In the genomic region with DNA sequence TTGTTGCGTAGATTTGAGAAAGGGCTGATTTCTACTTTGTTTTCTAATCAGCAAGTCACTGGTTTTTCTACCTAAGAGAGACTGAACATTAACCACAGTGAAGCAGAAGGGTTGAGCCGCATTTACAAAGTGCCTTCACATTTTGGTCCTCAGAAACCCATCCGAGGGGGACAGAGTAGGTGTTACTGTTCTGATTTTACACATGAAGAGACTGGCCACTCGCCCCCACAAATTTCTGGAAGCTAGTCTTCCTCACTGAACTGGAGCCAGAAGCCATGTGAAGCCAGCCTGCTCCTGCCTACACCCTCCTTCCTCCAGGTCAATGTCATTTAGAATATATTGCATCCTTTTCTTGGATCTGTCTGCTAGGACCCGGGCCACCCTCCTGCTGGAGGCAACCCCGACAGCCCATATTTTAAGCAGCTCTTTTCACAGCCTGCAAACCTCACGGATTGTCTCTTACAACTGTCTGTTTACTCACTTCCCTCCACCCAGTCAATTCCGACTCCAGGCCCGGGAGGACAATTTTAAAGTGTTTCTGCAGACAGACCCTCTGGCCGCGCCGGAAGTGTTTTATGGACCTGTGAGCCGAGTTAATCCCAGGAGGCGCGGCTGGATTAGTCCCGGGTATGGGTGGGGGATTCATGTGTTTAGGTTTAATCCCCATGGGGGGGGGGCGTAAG, we compare ENCODE assay signal across 8 cellular contexts.
DNase-seq lines count a peak whose midpoint lies in the region; ATAC-seq, FAIRE-seq and TF ChIP-seq lines count a peak whose summit lies in the region.

No MANE protein-coding gene starts in this region.

- CTCF ChIA-PET in GM10248 (lab: Yijun Ruan, JAX): no interaction called here

- no peak for TF ChIP-seq POLR2A in sigmoid colon (IDR thresholded peaks at IDR 0.05)

- H3K27ac Mint-ChIP-seq in endothelial cell (ENCODE audit: unreplicated experiment): peak overlapping the region; percentile 18

- peaks cover 9% of the 10 kb centered on the region for H3K27me3 ChIP-seq in OCI-LY3 (ENCODE audit: low read depth, low read length)
- H3K27me3 ChIP-seq in sigmoid colon: peaks cover 0 to 9% (median 0%) of the 10 kb centered on the region in 3 donors

- H3K36me3 Mint-ChIP-seq in endothelial cell (ENCODE audit: low read depth, unreplicated experiment): no peaks in the 10 kb centered on the region

- DNase-seq in GM10248 (ENCODE audit: extremely low spot score) (peak; percentile 18), endothelial cell (ENCODE audit: low spot score) (no peak), sigmoid colon (no peak), frontal cortex (ENCODE audit: low spot score in 2 of 2) (no peak)
- no peak for DNase-seq in stimulated activated CD4-positive, alpha-beta T cell treated with anti-CD3 and anti-CD28 coated beads, Interleukin-4, amount 100 ng/mL, for 1 hour

- H3K9ac ChIP-seq in OCI-LY3 (ENCODE audit: low read length): peak overlapping the region; percentile 100

- H3K4me2 ChIP-seq in OCI-LY3 (ENCODE audit: low read length): peak overlapping the region; percentile 93

- whole genome bisulfite sequencing in sigmoid colon, 2 donors: 12 to 13% methylated on average over 17 of the region's 17 CpGs

- H3K4me1 ChIP-seq in OCI-LY3 (ENCODE audit: low read length): peaks cover 70% of the 10 kb centered on the region
- H3K4me1 ChIP-seq in sigmoid colon: peaks cover 0 to 75% (median 45%) of the 10 kb centered on the region in 4 donors

- POLR2A ChIA-PET in GM10248 (lab: Yijun Ruan, JAX): no interaction called here

- H3K36me3 ChIP-seq in OCI-LY3 (replicated peaks; ENCODE audit: low read depth, low read length) (no peaks in the 10 kb centered on the region), sigmoid colon (no peaks in the 10 kb centered on the region)

- H3K9me3 Mint-ChIP-seq in endothelial cell (ENCODE audit: unreplicated experiment): no peaks in the 10 kb centered on the region

- H3K4me3 Mint-ChIP-seq in endothelial cell (ENCODE audit: unreplicated experiment): no peak overlapping the region

- peaks cover 12% of the 10 kb centered on the region for H3K27me3 Mint-ChIP-seq in endothelial cell (ENCODE audit: unreplicated experiment)

- intact Hi-C loops in sigmoid colon (cut with DNase I): loop anchor here (5.0 to 10.0 kb wide), 2 partner anchors 264 to 294 kb away; no protein-coding TSS in a partner anchor

- no peaks in the 10 kb centered on the region for H4K20me1 ChIP-seq in OCI-LY3 (ENCODE audit: insufficient read depth, low read length)

- H3K79me2 ChIP-seq in OCI-LY3 (ENCODE audit: low read length): peaks cover 56% of the 10 kb centered on the region

- H3K27ac ChIP-seq in OCI-LY3 (ENCODE audit: low read length) (peak overlapping the region; percentile 90), sigmoid colon (peak overlapping the region; percentile 91 to 97 (median 93))

- H3K4me1 Mint-ChIP-seq in endothelial cell (ENCODE audit: unreplicated experiment): peaks cover 16% of the 10 kb centered on the region

- ATAC-seq in GM21717 (IDR thresholded peaks at IDR 0.05; ENCODE audit: unreplicated experiment): no peak
- no peak for ATAC-seq in GM21528 (IDR thresholded peaks at IDR 0.05; ENCODE audit: low FRiP score, unreplicated experiment)

- TF ChIP-seq EP300 in sigmoid colon (IDR thresholded peaks at IDR 0.05): no peak

- H3K4me3 ChIP-seq in OCI-LY3 (ENCODE audit: low read length): peak overlapping the region; percentile 91
- peak overlapping the region; percentile 32 to 52 (median 48) for H3K4me3 ChIP-seq in sigmoid colon

- TF ChIP-seq CTCF in GM10248 (IDR thresholded peaks at IDR 0.05; ENCODE audit: control extremely low read depth, extremely low read depth, low read depth, missing control alignments) (no peak), OCI-LY3 (IDR thresholded peaks at IDR 0.05; ENCODE audit: low read depth, low read length) (no peak), endothelial cell (IDR thresholded peaks at IDR 0.05; ENCODE audit: unreplicated experiment) (no peak), sigmoid colon (IDR thresholded peaks at IDR 0.05) (no peak)

- no peaks in the 10 kb centered on the region for H3K9me3 ChIP-seq in OCI-LY3 (ENCODE audit: insufficient read depth, low read length)
- no peaks in the 10 kb centered on the region for H3K9me3 ChIP-seq in sigmoid colon

- H2AFZ ChIP-seq in OCI-LY3 (ENCODE audit: low read depth, low read length): no peak overlapping the region

- no peak for FAIRE-seq in frontal cortex (lab: Jason Lieb, UNC)
